ENCODE assay signal across 14 cellular contexts in the genomic region with DNA sequence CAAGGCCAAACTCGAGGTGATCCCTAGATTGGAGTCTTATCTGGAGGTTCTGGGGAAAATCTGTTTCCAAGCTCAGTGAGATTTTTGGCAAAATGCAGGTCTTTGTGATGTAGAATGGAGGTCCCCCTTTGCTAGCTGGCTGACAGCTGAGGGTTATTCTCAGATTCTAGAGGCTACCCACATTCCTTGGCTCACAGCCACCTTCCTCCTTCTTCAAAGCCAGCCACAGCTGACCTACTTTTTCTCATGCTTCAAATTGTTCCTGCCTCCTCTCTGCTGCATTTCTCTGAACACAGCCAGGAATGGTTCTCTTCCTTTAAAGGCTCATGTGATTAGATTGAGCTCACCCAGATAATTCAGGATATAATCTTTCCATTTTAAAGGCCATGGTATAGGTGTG.
"Had no signal": no experiment of that assay in that cellular context is flagged by ENCODE, and none has a peak within 500 bp of the region (broad histone marks: within the 10 kb centered on the region; RNA-seq: fewer than 3 reads in every experiment).

No MANE protein-coding gene starts in this region.

- H3K27me3 ChIP-seq: uterus had no signal

- H3K27ac Mint-ChIP-seq: activated B cell treated with CpG ODN at 0.5 μM for 24 hours; activated CD4-positive, alpha-beta T cell treated with anti-CD3 and anti-CD28 coated beads, Interleukin-2, amount 10 ng/mL, durations not matched to agents 24 days and 14 days; activated naive CD4-positive, alpha-beta T cell treated with anti-CD3 and anti-CD28 coated beads, Interleukin-2, amount 10 ng/mL, durations not matched to agents 7 days and 5 days; activated T-helper 2 cell treated with anti-CD3 and anti-CD28 coated beads, Interferon-gamma antibody, Interleukin-2, Interleukin-4, amounts not matched to agents 10 μg/mL and 5 μg/mL and 100 μg/mL, durations not matched to agents 14 hours and 24 hours and 36 hours; endodermal cell; nephron had no signal

- H3K9me3 Mint-ChIP-seq: activated B cell treated with CpG ODN at 0.5 μM for 24 hours; activated CD4-positive, alpha-beta T cell treated with anti-CD3 and anti-CD28 coated beads, Interleukin-2, amount 10 ng/mL, durations not matched to agents 24 days and 14 days; activated naive CD4-positive, alpha-beta T cell treated with anti-CD3 and anti-CD28 coated beads, Interleukin-2, amount 10 ng/mL, durations not matched to agents 7 days and 5 days; activated T-helper 2 cell treated with anti-CD3 and anti-CD28 coated beads, Interferon-gamma antibody, Interleukin-2, Interleukin-4, amounts not matched to agents 10 μg/mL and 5 μg/mL and 100 μg/mL, durations not matched to agents 14 hours and 24 hours and 36 hours; endodermal cell; nephron had no signal

- H3K36me3 ChIP-seq: uterus had no signal

- H3K36me3 Mint-ChIP-seq: activated naive CD4-positive, alpha-beta T cell treated with anti-CD3 and anti-CD28 coated beads, Interleukin-2, amount 10 ng/mL, durations not matched to agents 7 days and 5 days had no signal

- H3K4me1 Mint-ChIP-seq: activated B cell treated with CpG ODN at 0.5 μM for 24 hours; activated CD4-positive, alpha-beta T cell treated with anti-CD3 and anti-CD28 coated beads, Interleukin-2, amount 10 ng/mL, durations not matched to agents 24 days and 14 days; activated naive CD4-positive, alpha-beta T cell treated with anti-CD3 and anti-CD28 coated beads, Interleukin-2, amount 10 ng/mL, durations not matched to agents 7 days and 5 days had no signal

- H3K4me3 Mint-ChIP-seq: activated B cell treated with CpG ODN at 0.5 μM for 24 hours; activated CD4-positive, alpha-beta T cell treated with anti-CD3 and anti-CD28 coated beads, Interleukin-2, amount 10 ng/mL, durations not matched to agents 24 days and 14 days; activated naive CD4-positive, alpha-beta T cell treated with anti-CD3 and anti-CD28 coated beads, Interleukin-2, amount 10 ng/mL, durations not matched to agents 7 days and 5 days; endodermal cell; nephron had no signal

- H3K4me1 ChIP-seq: psoas muscle, uterus had no signal

- H3K27me3 Mint-ChIP-seq: activated B cell treated with CpG ODN at 0.5 μM for 24 hours; activated CD4-positive, alpha-beta T cell treated with anti-CD3 and anti-CD28 coated beads, Interleukin-2, amount 10 ng/mL, durations not matched to agents 24 days and 14 days; activated naive CD4-positive, alpha-beta T cell treated with anti-CD3 and anti-CD28 coated beads, Interleukin-2, amount 10 ng/mL, durations not matched to agents 7 days and 5 days had no signal

- ATAC-seq: mucosa of descending colon; psoas muscle; stimulated activated naive CD8-positive, alpha-beta T cell treated with anti-CD3 and anti-CD28 coated beads, Interleukin-15, Interleukin-2, amounts not matched to agents 100 U/mL and 50 U/mL, for 24 hours had no signal

- H3K27ac ChIP-seq: psoas muscle, uterus had no signal

- DNase-seq: activated B cell treated with CpG ODN at 0.5 μM for 24 hours; activated CD4-positive, alpha-beta T cell treated with anti-CD3 and anti-CD28 coated beads, Interleukin-2, amount 10 ng/mL, durations not matched to agents 24 days and 14 days; activated naive CD4-positive, alpha-beta T cell treated with anti-CD3 and anti-CD28 coated beads, Interleukin-2, amount 10 ng/mL, durations not matched to agents 7 days and 5 days; activated T-cell treated with anti-CD3 and anti-CD28 coated beads for 4 hours; endodermal cell; mucosa of descending colon; psoas muscle; stimulated activated CD4-positive, alpha-beta T cell treated with anti-CD3 and anti-CD28 coated beads, Interleukin-4, amount 100 ng/mL, for 1 hour; stimulated activated CD8-positive, alpha-beta memory T cell treated with anti-CD3 and anti-CD28 coated beads, Interleukin-4, amount 100 ng/mL, for 48 hours; stimulated activated naive CD8-positive, alpha-beta T cell treated with anti-CD3 and anti-CD28 coated beads, Interleukin-15, Interleukin-2, amounts not matched to agents 100 U/mL and 50 U/mL, for 24 hours; T-helper 2 cell; uterus had no signal

- H3K9me3 ChIP-seq: mucosa of descending colon, psoas muscle, uterus had no signal

- H3K4me3 ChIP-seq: mucosa of descending colon, psoas muscle, uterus had no signal
